1 cellular context compared by ENCODE assay signal in the genomic region with DNA sequence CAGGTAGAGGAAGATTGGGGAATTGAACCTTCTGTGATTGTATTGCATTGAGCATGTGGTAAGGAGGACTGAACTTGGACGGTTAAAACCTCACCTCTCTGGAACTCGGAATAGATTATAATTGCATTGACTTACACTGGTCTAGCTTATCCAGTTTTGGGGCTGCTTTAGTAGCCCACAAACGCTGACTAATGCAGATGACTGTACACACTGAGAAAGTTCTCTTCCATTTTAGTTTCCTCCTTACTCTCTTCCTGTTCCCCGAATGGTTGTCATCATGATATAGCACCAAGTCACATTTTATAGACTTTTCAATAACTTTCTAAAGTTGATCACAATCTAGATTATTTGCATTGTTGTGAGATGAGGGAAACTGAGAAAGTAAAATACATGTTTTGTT.
TF ChIP-seq lines count a peak whose summit lies in the region.

No MANE protein-coding gene starts in this region.

TF ChIP-seq in IMR-90, 13 proteins besides CTCF, POLR2A, EP300 and RAD21 (continued from another document):
- TF ChIP-seq FOS (IDR thresholded peaks at IDR 0.05; ENCODE audit: low read depth, low read length) = no peak
- TF ChIP-seq NFE2L2 (IDR thresholded peaks at IDR 0.05; ENCODE audit: low read depth, low read length) = no peak
